Comparison of ENCODE assay signal across 20 cellular contexts in the genomic region with DNA sequence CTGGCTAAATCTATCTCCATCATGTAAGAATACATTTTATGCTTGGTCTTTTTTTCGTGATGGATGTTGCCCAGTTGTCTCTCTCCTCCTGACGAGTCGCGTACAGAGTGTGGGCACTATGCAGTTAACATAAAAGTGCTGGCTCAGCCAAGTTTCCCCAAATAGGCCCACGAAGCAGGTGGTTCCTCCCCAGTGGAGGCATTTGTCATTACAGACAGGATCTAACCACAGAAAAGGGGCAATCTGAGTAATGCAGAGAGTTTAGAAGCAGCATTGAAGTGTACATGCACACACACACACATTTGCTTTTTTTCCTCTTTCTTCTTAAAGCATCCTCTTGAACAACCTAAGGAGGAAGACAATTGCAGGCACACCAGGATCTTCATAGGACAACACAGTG.
A peak's percentile ranks its signal among the peaks of the same experiment; 100 is the strongest.
DNase-seq lines count a peak whose midpoint lies in the region; ATAC-seq, FAIRE-seq and TF ChIP-seq lines count a peak whose summit lies in the region.
"Had no signal": no experiment of that assay in that cellular context is flagged by ENCODE, and none has a peak within 500 bp of the region (broad histone marks: within the 10 kb centered on the region; RNA-seq: fewer than 3 reads in every experiment).

No MANE protein-coding gene starts in this region.

- peaks cover 15% of the 10 kb centered on the region for H3K9me3 ChIP-seq in DOHH2 (ENCODE audit: control insufficient read depth, insufficient read depth, low read length)
- no peaks in the 10 kb centered on the region; the same call in 2 of the 3 replicates for H3K9me3 ChIP-seq in GM12878 (replicated peaks; ENCODE audit: control insufficient read depth, insufficient read depth, low read length)

- peaks cover 1% of the 10 kb centered on the region for H3K36me3 Mint-ChIP-seq in progenitor cell of endocrine pancreas (ENCODE audit: insufficient read depth)
- H3K36me3 Mint-ChIP-seq: CD14-positive monocyte; CD4-positive, alpha-beta memory T cell had no signal

- intact Hi-C loops in GM12878 (cut with micrococcal nuclease; ENCODE audit: unreplicated experiment): no loop called here

- no peaks in the 10 kb centered on the region for H3K27me3 ChIP-seq in DOHH2 (ENCODE audit: control insufficient read depth, low read length)
- no peaks in the 10 kb centered on the region for H3K27me3 ChIP-seq in GM12878 (replicated peaks in 1 of 2; ENCODE audit: control insufficient read depth in 2 of 2, insufficient read depth in 2 of 2, low read length in 1 of 2)
- H3K27me3 ChIP-seq: BLaER1 had no signal

- FAIRE-seq in GM12878 (lab: Jason Lieb, UNC): no peak
- FAIRE-seq: G401.6, GM12892, GM18507 had no signal

- 0% methylated on average over 5 of the region's 5 CpGs for WGBS in GM12878 (ENCODE audit: insufficient coverage, insufficient replicate concordance, low lambda C conversion rate, missing lambda C conversion rate)

- no peak overlapping the region for H3K4me3 Mint-ChIP-seq in progenitor cell of endocrine pancreas (ENCODE audit: low read depth)
- H3K4me3 Mint-ChIP-seq: CD14-positive monocyte; CD4-positive, alpha-beta memory T cell; GM23338; HFFc6 had no signal

- no peak for ATAC-seq in GM12878
- ATAC-seq: GM23338, HCT116 had no signal

- no peaks in the 10 kb centered on the region for H3K9me2 ChIP-seq in DOHH2 (replicated peaks; ENCODE audit: control insufficient read depth, low read length)

- CTCF ChIA-PET in GM12878 (lab: Yijun Ruan, JAX): no interaction called here

- RAD21 ChIA-PET in GM12878 (lab: Charles Lee; ENCODE audit: unreplicated experiment): no interaction called here

- POLR2A ChIA-PET in GM12878 (lab: Charles Lee): no interaction called here

- no peaks in the 10 kb centered on the region for H3K79me2 ChIP-seq in DOHH2 (ENCODE audit: control insufficient read depth, low read length)
- no peaks in the 10 kb centered on the region for H3K79me2 ChIP-seq in GM12878 (ENCODE audit: control insufficient read depth, insufficient read depth, low read length)

- H3K4me1 ChIP-seq in DOHH2 (ENCODE audit: control insufficient read depth, low read length) (peaks cover 8% of the 10 kb centered on the region), GM12878 (ENCODE audit: control insufficient read depth, insufficient read depth, low read length) (no peaks in the 10 kb centered on the region)
- H3K4me1 ChIP-seq: BLaER1 had no signal

- no peak for TF ChIP-seq RAD21 in GM12878 (IDR thresholded peaks at IDR 0.05; ENCODE audit: insufficient read depth, low read depth, low read length)

- no peak overlapping the region for H2AFZ ChIP-seq in GM12878 (ENCODE audit: control insufficient read depth, low read depth, low read length)
- H2AFZ ChIP-seq: GM23338 had no signal

- no peaks in the 10 kb centered on the region for H3K27me3 Mint-ChIP-seq in progenitor cell of endocrine pancreas
- H3K27me3 Mint-ChIP-seq: CD4-positive, alpha-beta memory T cell had no signal

- no peak for TF ChIP-seq POLR2A in GM12878 (IDR thresholded peaks at IDR 0.05; ENCODE audit: low read depth, low read length)

- no peak for TF ChIP-seq EP300 in GM12878 (IDR thresholded peaks at IDR 0.05; ENCODE audit: borderline replicate concordance in 1 of 2, control insufficient read depth in 1 of 2, low read depth in 2 of 2, low read length in 2 of 2)

- no peaks in the 10 kb centered on the region for H3F3A ChIP-seq in DOHH2 (ENCODE audit: control insufficient read depth, insufficient read depth)

- in situ Hi-C loops in GM12878 (cut with MboI): no loop called here

- no peak overlapping the region for H3K27ac ChIP-seq in DOHH2 (ENCODE audit: low read depth, low read length)
- H3K27ac ChIP-seq in GM12878 (ENCODE audit: control insufficient read depth, insufficient read depth): no peak overlapping the region
- H3K27ac ChIP-seq: BLaER1, HL-60 had no signal

- H3K9me3 Mint-ChIP-seq in progenitor cell of endocrine pancreas (ENCODE audit: low read depth): peaks cover 19% of the 10 kb centered on the region

- DNase-seq in NAMALWA (ENCODE audit: low spot score): peak; percentile 1
- DNase-seq in GM12878 (ENCODE audit: low read depth, low spot score): no peak
- DNase-seq in ureter (ENCODE audit: low spot score): no peak
- DNase-seq in progenitor cell of endocrine pancreas (ENCODE audit: low spot score, unreplicated experiment): no peak
- DNase-seq in NCI-H2171 treated with DMSO at 0.1 percent for 48 hours (lab: John Stamatoyannopoulos, UW): no peak
- DNase-seq in DMS 273 treated with DMSO at 0.1 percent for 48 hours (lab: John Stamatoyannopoulos, UW): no peak
- DNase-seq: 8988T; CD4-positive, alpha-beta memory T cell; DMS79 treated with DMSO at 0.1 percent for 48 hours; H7; HFFc6 had no signal

- SMC1A ChIA-PET in GM12878 (lab: Charles Lee; ENCODE audit: uncharacterized antibody, unreplicated experiment): no interaction called here

- H3K4me2 ChIP-seq in DOHH2 (ENCODE audit: low read length) (0 out of 2 replicates have a peak overlapping the region, but pooled peaks have one; percentile 5), GM12878 (ENCODE audit: control insufficient read depth, insufficient read depth) (no peak overlapping the region)
- H3K4me2 ChIP-seq: BLaER1, GM23338 had no signal

- BruUV-seq in GM12878 (replicated peaks; lab: Mats Ljungman, UMichigan): no TSS peak

- H4K20me1 ChIP-seq in DOHH2 (ENCODE audit: control insufficient read depth, insufficient read depth, low read depth, low read length) (no peaks in the 10 kb centered on the region), GM12878 (ENCODE audit: control insufficient read depth, insufficient read depth) (no peaks in the 10 kb centered on the region)
- H4K20me1 ChIP-seq: BLaER1 had no signal

- H3K27ac Mint-ChIP-seq in progenitor cell of endocrine pancreas: no peak overlapping the region
- H3K27ac Mint-ChIP-seq: CD14-positive monocyte; CD4-positive, alpha-beta memory T cell; GM23338; HFFc6 had no signal

- H3K4me3 ChIP-seq in DOHH2 (ENCODE audit: low read length) (no peak overlapping the region), GM12878 (no peak overlapping the region)
- H3K4me3 ChIP-seq: BLaER1, GM23338 had no signal

- TF ChIP-seq CTCF in DOHH2 (IDR thresholded peaks at IDR 0.05; ENCODE audit: low read depth, low read length, poor library complexity, severe bottlenecking) (no peak), GM12878 (IDR thresholded peaks at IDR 0.05 in 2 of 3, conservative IDR thresholded peaks at IDR 0.05 in 1 of 3; ENCODE audit: control insufficient read depth in 2 of 3, extremely low read depth in 1 of 3, insufficient read depth in 1 of 3, low read depth in 3 of 3, low read length in 3 of 3) (no peak), progenitor cell of endocrine pancreas (IDR thresholded peaks at IDR 0.05; ENCODE audit: unreplicated experiment) (no peak)

- H3K9ac ChIP-seq in GM12878 (ENCODE audit: control insufficient read depth, insufficient read depth, low read length): no peak overlapping the region
- H3K9ac ChIP-seq: BLaER1 had no signal

- no peaks in the 10 kb centered on the region for H3K4me1 Mint-ChIP-seq in progenitor cell of endocrine pancreas (ENCODE audit: low read depth)
- H3K4me1 Mint-ChIP-seq: CD14-positive monocyte; CD4-positive, alpha-beta memory T cell; GM23338 had no signal

- H3K36me3 ChIP-seq in DOHH2 (ENCODE audit: control insufficient read depth, low read length) (no peaks in the 10 kb centered on the region), GM12878 (ENCODE audit: control insufficient read depth in 2 of 2, insufficient read depth in 2 of 2, low read length in 1 of 2) (no peaks in the 10 kb centered on the region)
- H3K36me3 ChIP-seq: BLaER1 had no signal

TF ChIP-seq in GM12878, 131 proteins besides CTCF, POLR2A, EP300 and RAD21:
- peak; percentile 34 for TF ChIP-seq RUNX3 (IDR thresholded peaks at IDR 0.05; ENCODE audit: low read length)
- no peak for TF ChIP-seq ATF7 (IDR thresholded peaks at IDR 0.05; ENCODE audit: low read depth)
- no peak for TF ChIP-seq STAT1 (conservative IDR thresholded peaks at IDR 0.05)
- TF ChIP-seq MTA2 (IDR thresholded peaks at IDR 0.05; ENCODE audit: low read depth): no peak
- TF ChIP-seq, protein P1, sequence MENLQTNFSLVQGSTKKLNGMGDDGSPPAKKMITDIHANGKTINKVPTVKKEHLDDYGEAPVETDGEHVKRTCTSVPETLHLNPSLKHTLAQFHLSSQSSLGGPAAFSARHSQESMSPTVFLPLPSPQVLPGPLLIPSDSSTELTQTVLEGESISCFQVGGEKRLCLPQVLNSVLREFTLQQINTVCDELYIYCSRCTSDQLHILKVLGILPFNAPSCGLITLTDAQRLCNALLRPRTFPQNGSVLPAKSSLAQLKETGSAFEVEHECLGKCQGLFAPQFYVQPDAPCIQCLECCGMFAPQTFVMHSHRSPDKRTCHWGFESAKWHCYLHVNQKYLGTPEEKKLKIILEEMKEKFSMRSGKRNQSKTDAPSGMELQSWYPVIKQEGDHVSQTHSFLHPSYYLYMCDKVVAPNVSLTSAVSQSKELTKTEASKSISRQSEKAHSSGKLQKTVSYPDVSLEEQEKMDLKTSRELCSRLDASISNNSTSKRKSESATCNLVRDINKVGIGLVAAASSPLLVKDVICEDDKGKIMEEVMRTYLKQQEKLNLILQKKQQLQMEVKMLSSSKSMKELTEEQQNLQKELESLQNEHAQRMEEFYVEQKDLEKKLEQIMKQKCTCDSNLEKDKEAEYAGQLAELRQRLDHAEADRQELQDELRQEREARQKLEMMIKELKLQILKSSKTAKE (IDR thresholded peaks at IDR 0.05; ENCODE audit: low read depth, poor library complexity, severe bottlenecking): no peak
- TF ChIP-seq ESRRA (IDR thresholded peaks at IDR 0.05; ENCODE audit: low read length): no peak
TF ChIP-seq in GM12878: peak in this region for 1.
